ENCODE assay signal across 20 cellular contexts in the genomic region with DNA sequence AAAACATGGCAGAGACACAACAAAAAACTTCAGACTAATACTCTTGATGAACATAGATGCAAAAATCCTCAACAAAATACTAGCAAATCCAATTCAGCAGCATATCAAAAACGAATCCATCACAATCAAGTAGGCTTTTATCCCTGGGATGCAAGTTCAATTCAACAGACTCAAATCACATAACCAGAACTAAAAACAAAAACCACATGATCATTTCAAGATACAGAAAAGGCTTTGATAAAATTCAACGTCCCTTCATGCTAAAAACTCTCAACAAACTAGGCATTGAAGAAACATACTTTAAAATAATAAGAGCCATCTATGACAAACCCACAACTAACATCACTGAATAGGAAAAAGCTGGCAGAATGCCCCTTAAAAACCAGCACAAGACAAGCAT.
"Had no signal": no experiment of that assay in that cellular context is flagged by ENCODE, and none has a peak within 500 bp of the region (broad histone marks: within the 10 kb centered on the region; RNA-seq: fewer than 3 reads in every experiment).

No MANE protein-coding gene starts in this region.

- DNase-seq: stimulated activated CD4-positive, alpha-beta T cell treated with anti-CD3 and anti-CD28 coated beads, Interleukin-2, amount 100 ng/mL, for 48 hours; stimulated activated CD4-positive, alpha-beta T cell treated with anti-CD3 and anti-CD28 coated beads, Interleukin-4, amount 100 ng/mL, for 1 hour; stimulated activated CD4-positive, alpha-beta T cell treated with anti-CD3 and anti-CD28 coated beads, Interleukin-4, amount 100 ng/mL, for 24 hours; stimulated activated CD4-positive, alpha-beta T cell treated with anti-CD3 and anti-CD28 coated beads, Interleukin-4, amount 100 ng/mL, for 4 hours; stimulated activated CD8-positive, alpha-beta memory T cell treated with anti-CD3 and anti-CD28 coated beads, Interleukin-4, amount 100 ng/mL, for 48 hours; stimulated activated naive B cell treated with anti-CD40 and anti-IgM and Interleukin-4, amounts not matched to agents 10 μg/mL and 1 μg/mL and 100 μg/mL, for 72 hours; stimulated activated naive CD4-positive, alpha-beta T cell; stimulated activated naive CD4-positive, alpha-beta T cell treated with Interleukin-2 at 50 U/mL for 16 hours; stimulated activated naive CD8-positive, alpha-beta T cell treated with anti-CD3 and anti-CD28 coated beads, Interleukin-15, amount 100 ng/mL, for 72 hours; stimulated activated naive CD8-positive, alpha-beta T cell treated with anti-CD3 and anti-CD28 coated beads, Interleukin-15, Interleukin-2, amounts not matched to agents 100 U/mL and 50 U/mL, for 24 hours; stomach; substantia nigra; testis; thyroid gland; tibial artery; transverse colon; trophoblast cell; upper lobe of left lung; upper lobe of right lung; uterus had no signal
